ENCODE assay signal across 8 cellular contexts in the genomic region with DNA sequence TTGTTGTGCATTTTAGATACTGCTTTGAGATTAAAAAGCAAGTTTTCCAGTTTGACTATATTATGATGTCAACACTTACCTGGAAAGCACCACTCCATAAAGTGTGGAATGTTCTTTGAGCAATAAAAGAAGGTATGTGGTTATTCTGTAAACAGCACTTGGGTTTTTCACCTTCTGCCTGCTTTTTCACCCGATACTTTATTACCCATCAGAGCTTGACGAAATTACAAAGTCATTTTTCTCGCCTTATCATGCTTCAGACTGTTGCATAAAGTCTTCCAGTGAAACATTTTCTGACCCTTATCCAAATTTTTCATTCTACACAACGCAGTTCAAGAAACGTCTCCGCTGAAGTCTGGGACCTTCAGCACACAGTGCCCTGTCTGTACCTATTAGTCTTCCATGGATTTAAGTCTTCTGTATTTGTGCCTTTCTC. TPM values are rescaled to one million over a fixed set of nuclear protein-coding genes. Genes with fewer than 3 reads are reported as not detected.
DNase-seq lines count a peak whose midpoint lies in the region; ATAC-seq and TF ChIP-seq lines count a peak whose summit lies in the region.

No MANE protein-coding gene starts in this region.

- H3K27me3 ChIP-seq in hepatocyte = no peaks in the 10 kb centered on the region

- H3K4me1 Mint-ChIP-seq in HFFc6 (ENCODE audit: low read depth) (peaks cover 51% of the 10 kb centered on the region), T-cell (peaks cover 64 to 81% (median 79%) of the 10 kb centered on the region in 3 donors)

- peaks cover 27% of the 10 kb centered on the region for H4K20me1 ChIP-seq in hepatocyte (ENCODE audit: insufficient read depth, poor library complexity, severe bottlenecking)

- H3K36me3 ChIP-seq in hepatocyte (replicated peaks; ENCODE audit: insufficient read depth, low read depth) = no peaks in the 10 kb centered on the region

- 47% methylated on average over 6 of the region's 6 CpGs for WGBS in hepatocyte (ENCODE audit: low lambda C conversion rate, missing lambda C conversion rate)

- H3K4me2 ChIP-seq in hepatocyte = peak overlapping the region; percentile 67

- no peaks in the 10 kb centered on the region for H3K9me2 ChIP-seq in hepatocyte (replicated peaks; ENCODE audit: insufficient read depth)

- no peaks in the 10 kb centered on the region for H3K9me3 ChIP-seq in hepatocyte (ENCODE audit: low read depth)

- peaks cover 46% of the 10 kb centered on the region for H3K4me1 ChIP-seq in hepatocyte (ENCODE audit: insufficient read depth)

- H3K27me3 Mint-ChIP-seq in HFFc6 (ENCODE audit: insufficient read depth) = no peaks in the 10 kb centered on the region; the same call in 1 of the 2 replicates
- H3K27me3 Mint-ChIP-seq in T-cell = no peaks in the 10 kb centered on the region

- H2AFZ ChIP-seq in hepatocyte = no peak overlapping the region

- POLR2A ChIA-PET in T-cell (lab: Charles Lee) = interaction anchor here in 1 of 2 donors (0.7 kb wide), 1 partner anchor 34 kb away, joined by 5 read pairs; no protein-coding TSS in a partner anchor

- CTCF ChIA-PET in T-cell (lab: Charles Lee) = interaction anchor here in 1 of 2 donors (1.0 to 1.6 kb wide), 2 partner anchors 23 to 61 kb away, joined by 3 to 4 read pairs; no protein-coding TSS in a partner anchor

- peaks cover 27% of the 10 kb centered on the region for H3K36me3 Mint-ChIP-seq in HFFc6 (ENCODE audit: low read depth)
- H3K36me3 Mint-ChIP-seq in T-cell = peaks cover 18% of the 10 kb centered on the region

- H3K4me3 ChIP-seq in hepatocyte = no peak overlapping the region

- H3K4me3 Mint-ChIP-seq in HFFc6 (no peak overlapping the region), T-cell (peak overlapping the region in 2 of 3 donors; percentile 14 to 51)

- ATAC-seq in T-cell (replicated peaks in 1 of 4) = no peak
- no peak for ATAC-seq in HG02623 (IDR thresholded peaks at IDR 0.05; ENCODE audit: unreplicated experiment)
- ATAC-seq in HG03457 (IDR thresholded peaks at IDR 0.05; ENCODE audit: unreplicated experiment) = no peak

- peak overlapping the region; percentile 87 for H3K27ac ChIP-seq in hepatocyte

- DNase-seq in HFFc6 = no peak
- no peak for DNase-seq in T-cell
- DNase-seq in hepatocyte (ENCODE audit: low spot score) = peak; percentile 57
- peak; percentile 92 for DNase-seq in renal cortical epithelial cell (ENCODE audit: low read depth)
- no peak for DNase-seq in stimulated activated CD4-positive, alpha-beta T cell treated with anti-CD3 and anti-CD28 coated beads, Interleukin-1b, Interleukin-23, amount 100 ng/mL, for 48 hours
- DNase-seq in EL = no peak

- H3K9me3 Mint-ChIP-seq in HFFc6 (no peaks in the 10 kb centered on the region), T-cell (no peaks in the 10 kb centered on the region)

- no peak for TF ChIP-seq CTCF in HFFc6 (IDR thresholded peaks at IDR 0.05)
- no peak for TF ChIP-seq CTCF in hepatocyte (IDR thresholded peaks at IDR 0.05; ENCODE audit: poor library complexity)

- H3K79me2 ChIP-seq in hepatocyte = peaks cover 84% of the 10 kb centered on the region

- peak overlapping the region; percentile 46; the same call in 1 of the 2 replicates for H3K27ac Mint-ChIP-seq in HFFc6
- peak overlapping the region; percentile 65 to 70 for H3K27ac Mint-ChIP-seq in T-cell

RNA-seq across cellular contexts. Expression of a gene that starts 25.2 kb away (rescaled TPM):
- total RNA-seq in HFFc6 (2021; fragmentation: NEBNext Ultra II Directional; extraction: Animal tissue kit (Norgen Biotek cat#: 25700)) = 10 to 100 TPM; 50.5 to 60.5 (median 55.4) TPM
- total RNA-seq in T-cell (100 to 1,000 TPM in 1 of 5 donors, 10 to 100 TPM in 4; 91.7 to 102 (median 96.7) TPM), hepatocyte (83.9 and 84.4 TPM in 2 replicates), renal cortical epithelial cell (148 and 169 TPM in 2 replicates)
- 37.2 and 38.5 TPM in 2 replicates for polyA plus RNA-seq in hepatocyte

Comparison
In these comparisons a context has a peak if more than half of its experiments do, and no peak if none do; other contexts are left out.
1. DNase-seq: peak in hepatocyte (single experiment) and renal cortical epithelial cell (single experiment); none in HFFc6 (single experiment), T-cell (0 of 34), stimulated activated CD4-positive, alpha-beta T cell treated with anti-CD3 and anti-CD28 coated beads, Interleukin-1b, Interleukin-23, amount 100 ng/mL, for 48 hours (single experiment) and EL (single experiment).